In genomic region chr19:7870571-7871279, GRCh38 we compare ENCODE assay signal across 8 cellular contexts. TPM values are rescaled to one million over a fixed set of nuclear protein-coding genes. Genes with fewer than 3 reads are reported as not detected.
DNase-seq lines count a peak whose midpoint lies in the region; ATAC-seq and TF ChIP-seq lines count a peak whose summit lies in the region.

No MANE protein-coding gene starts in this region.

- no peaks in the 10 kb centered on the region for H3K79me2 ChIP-seq in KMS-11 (ENCODE audit: insufficient read depth, low read depth)

- in situ Hi-C loops in brain microvascular endothelial cell (cut with HindIII; ENCODE audit: low pct_ligation_motif_present, low sequenced_read_pairs), result no loop called here

- H3K27ac Mint-ChIP-seq in T-helper 1 cell treated with Interleukin-12 subunit alpha and Interleukin-12 subunit beta and Interleukin-4 antibody, amounts not matched to agents 30 μg/mL and 1 μg/mL, for 36 hours, result no peak overlapping the region
- peak overlapping the region; percentile 86 to 89 for H3K27ac Mint-ChIP-seq in natural killer cell

- no peak overlapping the region; the same call in 1 of the 2 replicates for H2AFZ ChIP-seq in KMS-11 (ENCODE audit: low read depth)

- H3K4me3 Mint-ChIP-seq in T-helper 1 cell treated with Interleukin-12 subunit alpha and Interleukin-12 subunit beta and Interleukin-4 antibody, amounts not matched to agents 30 μg/mL and 1 μg/mL, for 36 hours, result peak overlapping the region; percentile 60
- peak overlapping the region; percentile 79 for H3K4me3 Mint-ChIP-seq in natural killer cell

- H3K4me3 ChIP-seq in KMS-11 (IDR thresholded peaks at IDR 0.05; ENCODE audit: insufficient read depth, low read depth, low read length) (no peak overlapping the region), brain microvascular endothelial cell (ENCODE audit: low read depth, low read length) (no peak overlapping the region)

- H3K9ac ChIP-seq in KMS-11, result no peak overlapping the region

- peak; percentile 87 for DNase-seq in GDM1 (lab: John Stamatoyannopoulos, UW)
- peak; percentile 49 for DNase-seq in central memory CD4-positive, alpha-beta T cell
- DNase-seq in natural killer cell, result peak; percentile 48
- DNase-seq in brain microvascular endothelial cell, result no peak
- DNase-seq in NCI-H2081 (lab: John Stamatoyannopoulos, UW), result no peak

- H3K36me3 ChIP-seq in KMS-11 (ENCODE audit: insufficient read depth) (no peaks in the 10 kb centered on the region), brain microvascular endothelial cell (replicated peaks) (no peaks in the 10 kb centered on the region)

- TF ChIP-seq CTCF in KMS-11 (conservative IDR thresholded peaks at IDR 0.05; ENCODE audit: low read depth, low read length) (no peak), natural killer cell (IDR thresholded peaks at IDR 0.05) (no peak), brain microvascular endothelial cell (IDR thresholded peaks at IDR 0.05; ENCODE audit: low read depth, low read length, missing control alignments) (no peak)

- H3K4me1 ChIP-seq in KMS-11 (ENCODE audit: low read depth, poor library complexity, severe bottlenecking), result peaks cover 25% of the 10 kb centered on the region

- H3K4me2 ChIP-seq in KMS-11, result peak overlapping the region; percentile 77; the same call in 1 of the 2 replicates

- no peaks in the 10 kb centered on the region for H3K9me3 Mint-ChIP-seq in T-helper 1 cell treated with Interleukin-12 subunit alpha and Interleukin-12 subunit beta and Interleukin-4 antibody, amounts not matched to agents 30 μg/mL and 1 μg/mL, for 36 hours
- no peaks in the 10 kb centered on the region for H3K9me3 Mint-ChIP-seq in natural killer cell

- peak overlapping the region; percentile 41; the same call in 1 of the 2 replicates for H3K27ac ChIP-seq in KMS-11
- H3K27ac ChIP-seq in brain microvascular endothelial cell, result no peak overlapping the region

- intact Hi-C loops in natural killer cell (cut with micrococcal nuclease), result no loop called here

- H3K4me1 Mint-ChIP-seq in T-helper 1 cell treated with Interleukin-12 subunit alpha and Interleukin-12 subunit beta and Interleukin-4 antibody, amounts not matched to agents 30 μg/mL and 1 μg/mL, for 36 hours (ENCODE audit: low read depth), result peaks cover 23% of the 10 kb centered on the region
- peaks cover 12 to 35% of the 10 kb centered on the region in 2 donors for H3K4me1 Mint-ChIP-seq in natural killer cell

- H4K20me1 ChIP-seq in KMS-11 (ENCODE audit: insufficient read depth), result no peaks in the 10 kb centered on the region

- H3K27me3 Mint-ChIP-seq in T-helper 1 cell treated with Interleukin-12 subunit alpha and Interleukin-12 subunit beta and Interleukin-4 antibody, amounts not matched to agents 30 μg/mL and 1 μg/mL, for 36 hours (ENCODE audit: low read depth), result peaks cover 56% of the 10 kb centered on the region
- H3K27me3 Mint-ChIP-seq in natural killer cell (ENCODE audit: low read depth in 2 of 2), result peaks cover 0 to 31% of the 10 kb centered on the region in 2 donors

- peak in 1 of 3 donors; percentile 2 for ATAC-seq in natural killer cell
- no peak for ATAC-seq in GM18517 (IDR thresholded peaks at IDR 0.05; ENCODE audit: unreplicated experiment)

- H3K36me3 Mint-ChIP-seq in T-helper 1 cell treated with Interleukin-12 subunit alpha and Interleukin-12 subunit beta and Interleukin-4 antibody, amounts not matched to agents 30 μg/mL and 1 μg/mL, for 36 hours (ENCODE audit: low read depth), result peaks cover 2% of the 10 kb centered on the region
- no peaks in the 10 kb centered on the region for H3K36me3 Mint-ChIP-seq in natural killer cell

- H3K27me3 ChIP-seq in KMS-11 (ENCODE audit: insufficient read depth, low read depth) (no peaks in the 10 kb centered on the region; the same call in 1 of the 2 replicates), brain microvascular endothelial cell (replicated peaks) (peaks cover 19% of the 10 kb centered on the region)

RNA-seq across cellular contexts. Expression of gene PRR36, which starts 3.5 kb away (rescaled TPM):
- total RNA-seq in natural killer cell, result under 1 TPM; 0.11 to 0.13 (median 0.12) TPM

RNA-seq across cellular contexts. Expression of gene LRRC8E, which starts 17.6 kb away (rescaled TPM):
- total RNA-seq in natural killer cell, result not detected

RNA-seq across cellular contexts. Expression of gene MAP2K7, which starts 33.0 kb away (rescaled TPM):
- 100 to 1,000 TPM; 131 to 218 (median 159) TPM for total RNA-seq in natural killer cell

RNA-seq across cellular contexts. Expression of gene EVI5L, which starts 40.7 kb away (rescaled TPM):
- 10 to 100 TPM in 2 of 3 donors, 1 to 10 TPM in 1; 9.6 to 13.5 (median 11.3) TPM for total RNA-seq in natural killer cell

RNA-seq across cellular contexts. Expression of gene TGFBR3L, which starts 43.9 kb away (rescaled TPM):
- 1 to 10 TPM; 3.5 to 4.6 (median 4.4) TPM for total RNA-seq in natural killer cell

Comparison
In these comparisons a context has a peak if more than half of its experiments do, and no peak if none do; other contexts are left out.
1. DNase-seq: peak in GDM1 (single experiment), central memory CD4-positive, alpha-beta T cell (single experiment) and natural killer cell (single experiment); none in brain microvascular endothelial cell (single experiment) and NCI-H2081 (0 of 2).